ENCODE assay signal across 17 cellular contexts in genomic region chr3:131036986-131037385, GRCh38. TPM values are rescaled to one million over a fixed set of nuclear protein-coding genes. Genes with fewer than 3 reads are reported as not detected.
DNase-seq lines count a peak whose midpoint lies in the region; ATAC-seq, FAIRE-seq and TF ChIP-seq lines count a peak whose summit lies in the region.
"Had no signal": no experiment of that assay in that cellular context is flagged by ENCODE, and none has a peak within 500 bp of the region (broad histone marks: within the 10 kb centered on the region; RNA-seq: fewer than 3 reads in every experiment).

No MANE protein-coding gene starts in this region.

- 82% methylated on average over 5 of the region's 5 CpGs for WGBS in esophagus muscularis mucosa

- H3K9me3 ChIP-seq in T-helper 17 cell (ENCODE audit: control insufficient read depth, low read length, poor library complexity, severe bottlenecking) (no peaks in the 10 kb centered on the region), esophagus muscularis mucosa (no peaks in the 10 kb centered on the region)
- H3K9me3 ChIP-seq: BLaER1 had no signal

- no peaks in the 10 kb centered on the region for H3K27me3 ChIP-seq in esophagus muscularis mucosa
- H3K27me3 ChIP-seq: BLaER1 had no signal

- no peak overlapping the region for H3K4me3 Mint-ChIP-seq in T-helper 17 cell
- H3K4me3 Mint-ChIP-seq: H9 had no signal

- no peak for TF ChIP-seq CTCF in AG10803 (conservative IDR thresholded peaks at IDR 0.05; ENCODE audit: low read length)
- TF ChIP-seq CTCF in astrocyte of the spinal cord (IDR thresholded peaks at IDR 0.05; ENCODE audit: low read depth, low read length): no peak
- no peak for TF ChIP-seq CTCF in esophagus muscularis mucosa (IDR thresholded peaks at IDR 0.05)

- no peak for TF ChIP-seq EP300 in esophagus muscularis mucosa (IDR thresholded peaks at IDR 0.05)

- peaks cover 4% of the 10 kb centered on the region for H3K4me1 Mint-ChIP-seq in T-helper 17 cell

- H3K4me1 ChIP-seq in esophagus muscularis mucosa: peaks cover 0 to 11% (median 6%) of the 10 kb centered on the region in 4 donors

- no peak for ATAC-seq in T-helper 17 cell

- FAIRE-seq in HTR-8/SVneo (lab: Jason Lieb, UNC): no peak
- FAIRE-seq: D721Med had no signal

- no peak for TF ChIP-seq POLR2A in esophagus muscularis mucosa (IDR thresholded peaks at IDR 0.05; ENCODE audit: low read depth)

- peaks cover 0 to 7% (median 0%) of the 10 kb centered on the region in 4 donors for H3K36me3 ChIP-seq in esophagus muscularis mucosa
- H3K36me3 ChIP-seq: BLaER1 had no signal

- H3K27ac Mint-ChIP-seq in T-helper 17 cell: no peak overlapping the region
- H3K27ac Mint-ChIP-seq: H9 had no signal

- intact Hi-C loops in esophagus muscularis mucosa (cut with DNase I): no loop called here

- in situ Hi-C loops in astrocyte of the spinal cord (cut with HindIII; ENCODE audit: low sequenced_read_pairs): no loop called here

- DNase-seq in AG10803 (ENCODE audit: low read depth): peak; percentile 68
- DNase-seq in HT1080 (ENCODE audit: low read depth): peak; percentile 21
- DNase-seq in astrocyte of the spinal cord (ENCODE audit: low read depth, low spot score): peak; percentile 46
- peak; percentile 27 for DNase-seq in non-pigmented ciliary epithelial cell (ENCODE audit: low read depth)
- no peak for DNase-seq in HTR-8/SVneo (ENCODE audit: insufficient read length, low spot score)
- no peak for DNase-seq in NK-92 treated with Interleukin-12 subunit alpha and Interleukin-12 subunit beta, amount 100 ng/mL, for 24 hours (lab: John Stamatoyannopoulos, UW)
- no peak for DNase-seq in T-helper 17 cell
- DNase-seq in esophagus muscularis mucosa (ENCODE audit: extremely low spot score): no peak
- DNase-seq: 8988T, DMS79, H9, NCI-H1092 treated with DMSO at 0.1 percent for 48 hours, NCI-H2081, RPMI8226, SHP77 treated with DMSO at 0.1 percent for 48 hours had no signal

- H3K36me3 Mint-ChIP-seq in T-helper 17 cell (ENCODE audit: low read depth): no peaks in the 10 kb centered on the region

- no peak overlapping the region for H3K4me3 ChIP-seq in AG10803 (ENCODE audit: low read length)
- H3K4me3 ChIP-seq in astrocyte of the spinal cord (ENCODE audit: low read depth, low read length): no peak overlapping the region
- no peak overlapping the region for H3K4me3 ChIP-seq in esophagus muscularis mucosa
- H3K4me3 ChIP-seq: BLaER1 had no signal

- H3K27me3 Mint-ChIP-seq in T-helper 17 cell: no peaks in the 10 kb centered on the region

- H3K27ac ChIP-seq in esophagus muscularis mucosa (replicated peaks in 1 of 4): no peak overlapping the region
- H3K27ac ChIP-seq: BLaER1 had no signal

RNA-seq across cellular contexts. Expression of gene NEK11, which starts 10.3 kb away (rescaled TPM):
- 2.8 TPM in 2 replicates for total RNA-seq in HT1080 (2014; rRNA removed; shearing (Covaris generic))
- 2.2 and 2.6 TPM in 2 replicates for polyA plus RNA-seq in HT1080 (2015; cell fraction: cytosol; rRNA removed)
- 4.4 and 5.1 TPM in 2 replicates for polyA plus RNA-seq in HT1080 (2015; cell fraction: nucleus; rRNA removed)
- total RNA-seq in T-helper 17 cell (1 to 10 TPM; 6.4 to 9.7 TPM), esophagus muscularis mucosa (10 to 100 TPM in 1 of 4 donors, 1 to 10 TPM in 3; 5.4 to 12.0 (median 6.8) TPM)

RNA-seq across cellular contexts. Expression of gene ASTE1, which starts 10.4 kb away (rescaled TPM):
- 12.9 and 19.5 TPM in 2 replicates for total RNA-seq in HT1080 (2014; rRNA removed; shearing (Covaris generic))
- 10.0 and 11.3 TPM in 2 replicates for polyA plus RNA-seq in HT1080 (2015; cell fraction: cytosol; rRNA removed)
- 15.9 and 17.1 TPM in 2 replicates for polyA plus RNA-seq in HT1080 (2015; cell fraction: nucleus; rRNA removed)
- total RNA-seq in T-helper 17 cell (10 to 100 TPM; 24.3 to 24.4 TPM), esophagus muscularis mucosa (1 to 10 TPM; 2.8 to 4.6 (median 4.1) TPM)

Comparison
In these comparisons a context has a peak if more than half of its experiments do, and no peak if none do; other contexts are left out.
1. DNase-seq: peak in AG10803 (single experiment), HT1080 (single experiment), astrocyte of the spinal cord (single experiment) and non-pigmented ciliary epithelial cell (single experiment); none in HTR-8/SVneo (single experiment), NK-92 treated with Interleukin-12 subunit alpha and Interleukin-12 subunit beta, amount 100 ng/mL, for 24 hours (single experiment), T-helper 17 cell (0 of 3) and esophagus muscularis mucosa (single experiment).